Comparison of ENCODE assay signal across 1 cellular context in genomic region chr17:488993-489757, GRCh38.
TF ChIP-seq lines count a peak whose summit lies in the region.

No MANE protein-coding gene starts in this region.

TF ChIP-seq in HepG2, 621 proteins besides CTCF, POLR2A, EP300 and RAD21 (continued from another document and continues in another):
- TF ChIP-seq ZMAT5 (CRISPR knock-in tag; IDR thresholded peaks at IDR 0.05; ENCODE audit: borderline replicate concordance, low read depth) = 0 out of 2 replicates have a peak, but pooled peaks have one; percentile 66
- TF ChIP-seq IRF9 (CRISPR knock-in tag; IDR thresholded peaks at IDR 0.05; ENCODE audit: borderline replicate concordance) = peak; percentile 88
- TF ChIP-seq THAP7 (CRISPR knock-in tag; IDR thresholded peaks at IDR 0.05) = peak; percentile 79; the same call in 1 of the 2 replicates
- TF ChIP-seq ZNF414 (CRISPR knock-in tag; IDR thresholded peaks at IDR 0.05) = 0 out of 2 replicates have a peak, but pooled peaks have one; percentile 50
- peak; percentile 92; the same call in 1 of the 2 replicates for TF ChIP-seq ZFYVE20 (CRISPR knock-in tag; IDR thresholded peaks at IDR 0.05; ENCODE audit: borderline replicate concordance, low read depth)
- no peak for TF ChIP-seq PAF1 (CRISPR knock-in tag; IDR thresholded peaks at IDR 0.05)
- no peak for TF ChIP-seq ZNF382 (CRISPR knock-in tag; IDR thresholded peaks at IDR 0.05; ENCODE audit: borderline replicate concordance)
- no peak for TF ChIP-seq NR2F1 (CRISPR knock-in tag; IDR thresholded peaks at IDR 0.05)
- no peak for TF ChIP-seq ZEB1 (IDR thresholded peaks at IDR 0.05; ENCODE audit: insufficient replicate concordance, low read depth)
- no peak for TF ChIP-seq ZNF343 (CRISPR knock-in tag; IDR thresholded peaks at IDR 0.05)
- TF ChIP-seq AKAP8 (CRISPR knock-in tag; IDR thresholded peaks at IDR 0.05) = no peak
- TF ChIP-seq BCL3 (CRISPR knock-in tag; IDR thresholded peaks at IDR 0.05) = peak; percentile 79
- peak; percentile 78; the same call in 1 of the 2 replicates for TF ChIP-seq TFE3 (CRISPR knock-in tag; IDR thresholded peaks at IDR 0.05)
- no peak for TF ChIP-seq FOXJ3 (CRISPR knock-in tag; IDR thresholded peaks at IDR 0.05; ENCODE audit: borderline replicate concordance)
- no peak; the same call in 1 of the 2 replicates for TF ChIP-seq JUN (CRISPR knock-in tag; IDR thresholded peaks at IDR 0.05)
- no peak for TF ChIP-seq SNRNP70 (IDR thresholded peaks at IDR 0.05; ENCODE audit: low read depth, low read length)
- TF ChIP-seq ISX (CRISPR knock-in tag; conservative IDR thresholded peaks at IDR 0.05) = no peak
- peak; percentile 84 for TF ChIP-seq ZNF768 (CRISPR knock-in tag; IDR thresholded peaks at IDR 0.05)
- TF ChIP-seq PHF8 (CRISPR knock-in tag; IDR thresholded peaks at IDR 0.05) = peak; percentile 57; the same call in 1 of the 2 replicates
- TF ChIP-seq RORA (CRISPR knock-in tag; IDR thresholded peaks at IDR 0.05) = no peak
- no peak for TF ChIP-seq NR3C1 (CRISPR knock-in tag; IDR thresholded peaks at IDR 0.05)
- TF ChIP-seq ZNF451 (CRISPR knock-in tag; IDR thresholded peaks at IDR 0.05) = peak; percentile 82; the same call in 1 of the 2 replicates
- no peak for TF ChIP-seq ZNF619 (CRISPR knock-in tag; IDR thresholded peaks at IDR 0.05)
- no peak for TF ChIP-seq ZNF75D (CRISPR knock-in tag; IDR thresholded peaks at IDR 0.05; ENCODE audit: borderline replicate concordance)
- 0 out of 2 replicates have a peak, but pooled peaks have one; percentile 27 for TF ChIP-seq RCOR2 (CRISPR knock-in tag; IDR thresholded peaks at IDR 0.05)
- no peak for TF ChIP-seq HNRNPUL1 (IDR thresholded peaks at IDR 0.05; ENCODE audit: low read depth, low read length)
- TF ChIP-seq GZF1 (CRISPR knock-in tag; IDR thresholded peaks at IDR 0.05) = no peak
- peak; percentile 80; the same call in 1 of the 2 replicates for TF ChIP-seq ZNF580 (CRISPR knock-in tag; IDR thresholded peaks at IDR 0.05; ENCODE audit: borderline replicate concordance, low read depth)
- no peak for TF ChIP-seq HNRNPK (IDR thresholded peaks at IDR 0.05; ENCODE audit: low read depth, low read length, poor library complexity, severe bottlenecking)
- 0 out of 2 replicates have a peak, but pooled peaks have one; percentile 78 for TF ChIP-seq ZNF720 (CRISPR knock-in tag; IDR thresholded peaks at IDR 0.05)
- no peak for TF ChIP-seq CBFB (CRISPR knock-in tag; IDR thresholded peaks at IDR 0.05)
- peak; percentile 69; the same call in 1 of the 2 replicates for TF ChIP-seq ZBTB7B (CRISPR knock-in tag; IDR thresholded peaks at IDR 0.05)
- TF ChIP-seq THAP11 (CRISPR knock-in tag; IDR thresholded peaks at IDR 0.05) = no peak
- TF ChIP-seq SPEN (CRISPR knock-in tag; IDR thresholded peaks at IDR 0.05; ENCODE audit: low read depth) = peak; percentile 82
- no peak for TF ChIP-seq ZNF562 (CRISPR knock-in tag; IDR thresholded peaks at IDR 0.05; ENCODE audit: borderline replicate concordance)
- TF ChIP-seq ZSCAN29 (CRISPR knock-in tag; conservative IDR thresholded peaks at IDR 0.05) = no peak
- TF ChIP-seq ZNF446 (CRISPR knock-in tag; IDR thresholded peaks at IDR 0.05) = peak; percentile 85
- no peak; the same call in 1 of the 2 replicates for TF ChIP-seq MAZ (IDR thresholded peaks at IDR 0.05; ENCODE audit: borderline replicate concordance, low read depth, low read length)
- peak; percentile 85 for TF ChIP-seq MAZ (CRISPR knock-in tag; IDR thresholded peaks at IDR 0.05; ENCODE audit: low read depth)
- TF ChIP-seq ZNF672 (CRISPR knock-in tag; IDR thresholded peaks at IDR 0.05) = no peak
- 0 out of 2 replicates have a peak, but pooled peaks have one; percentile 16 for TF ChIP-seq ATF3 (CRISPR knock-in tag; IDR thresholded peaks at IDR 0.05)
- TF ChIP-seq RFX1 (IDR thresholded peaks at IDR 0.05) = no peak
- peak; percentile 97 for TF ChIP-seq MAX (IDR thresholded peaks at IDR 0.05)
- TF ChIP-seq ZFP37 (CRISPR knock-in tag; IDR thresholded peaks at IDR 0.05; ENCODE audit: borderline replicate concordance) = peak; percentile 82; the same call in 1 of the 2 replicates
- no peak for TF ChIP-seq SP2 (CRISPR knock-in tag; IDR thresholded peaks at IDR 0.05)
- peak; percentile 91; the same call in 1 of the 2 replicates for TF ChIP-seq CERS6 (CRISPR knock-in tag; IDR thresholded peaks at IDR 0.05)
- TF ChIP-seq KAT7 (CRISPR knock-in tag; IDR thresholded peaks at IDR 0.05; ENCODE audit: borderline replicate concordance) = no peak
- no peak for TF ChIP-seq ELF4 (CRISPR knock-in tag; IDR thresholded peaks at IDR 0.05; ENCODE audit: borderline replicate concordance)
- TF ChIP-seq ASH2L (IDR thresholded peaks at IDR 0.05; ENCODE audit: insufficient read length, low read depth, low read length) = no peak
- TF ChIP-seq ZNF484 (CRISPR knock-in tag; IDR thresholded peaks at IDR 0.05; ENCODE audit: borderline replicate concordance, low read depth) = no peak
- no peak for TF ChIP-seq ZNF460 (CRISPR knock-in tag; IDR thresholded peaks at IDR 0.05; ENCODE audit: borderline replicate concordance)
- TF ChIP-seq ZNF264 (CRISPR knock-in tag; IDR thresholded peaks at IDR 0.05) = no peak
- no peak for TF ChIP-seq ZNF292 (CRISPR knock-in tag; IDR thresholded peaks at IDR 0.05; ENCODE audit: borderline replicate concordance, low read depth)
- no peak for TF ChIP-seq MED8 (CRISPR knock-in tag; IDR thresholded peaks at IDR 0.05; ENCODE audit: insufficient replicate concordance)
- TF ChIP-seq SMARCE1 (IDR thresholded peaks at IDR 0.05; ENCODE audit: borderline replicate concordance) = no peak
- no peak for TF ChIP-seq AKNA (CRISPR knock-in tag; IDR thresholded peaks at IDR 0.05; ENCODE audit: borderline replicate concordance)
- peak; percentile 56; the same call in 1 of the 2 replicates for TF ChIP-seq PHF21A (CRISPR knock-in tag; IDR thresholded peaks at IDR 0.05)
- TF ChIP-seq ZNF326 (CRISPR knock-in tag; IDR thresholded peaks at IDR 0.05; ENCODE audit: borderline replicate concordance) = no peak
- no peak for TF ChIP-seq ZSCAN25 (CRISPR knock-in tag; IDR thresholded peaks at IDR 0.05)
- no peak for TF ChIP-seq DRAP1 (CRISPR knock-in tag; IDR thresholded peaks at IDR 0.05)
- TF ChIP-seq ZNF737 (CRISPR knock-in tag; IDR thresholded peaks at IDR 0.05; ENCODE audit: borderline replicate concordance) = peak; percentile 87; the same call in 1 of the 2 replicates
- peak; percentile 90; the same call in 1 of the 2 replicates for TF ChIP-seq AHR (CRISPR knock-in tag; IDR thresholded peaks at IDR 0.05)
- peak; percentile 57 for TF ChIP-seq RXRB (CRISPR knock-in tag; IDR thresholded peaks at IDR 0.05; ENCODE audit: borderline replicate concordance)
- TF ChIP-seq ZSCAN22 (CRISPR knock-in tag; IDR thresholded peaks at IDR 0.05) = no peak
- peak; percentile 83 for TF ChIP-seq RXRA (CRISPR knock-in tag; IDR thresholded peaks at IDR 0.05)
- no peak for TF ChIP-seq POLR2AphosphoS5 (IDR thresholded peaks at IDR 0.05; ENCODE audit: low read depth, low read length)
